In genomic region chr17:14281530-14281929, GRCh38 we compare ENCODE assay signal across 10 cellular contexts. TPM values are rescaled to one million over a fixed set of nuclear protein-coding genes. Genes with fewer than 3 reads are reported as not detected.
"Had no signal": no experiment of that assay in that cellular context is flagged by ENCODE, and none has a peak within 500 bp of the region (broad histone marks: within the 10 kb centered on the region; RNA-seq: fewer than 3 reads in every experiment).

No MANE protein-coding gene starts in this region.

- H3K4me1 ChIP-seq: HAP-1 had no signal

- ATAC-seq: GM23338, HCT116 had no signal

- H3K36me3 ChIP-seq: HAP-1 had no signal

- FAIRE-seq: H1, H54 had no signal

- H3K4me2 ChIP-seq: GM23338 had no signal

- H3K4me3 ChIP-seq: GM23338, HAP-1 had no signal

- H3K9me3 ChIP-seq: HAP-1 had no signal

- H3K27ac ChIP-seq: HL-60 had no signal

- DNase-seq: HFFc6, KG1 had no signal

RNA-seq across cellular contexts. Expression of gene CDRT15, which starts 44.9 kb away (rescaled TPM):
- total RNA-seq: GM23338, H1, HFFc6, HT1080 had no signal
- polyA plus RNA-seq: H1, IgD-negative memory B cell had no signal
